8 cellular contexts compared by ENCODE assay signal in the genomic region with DNA sequence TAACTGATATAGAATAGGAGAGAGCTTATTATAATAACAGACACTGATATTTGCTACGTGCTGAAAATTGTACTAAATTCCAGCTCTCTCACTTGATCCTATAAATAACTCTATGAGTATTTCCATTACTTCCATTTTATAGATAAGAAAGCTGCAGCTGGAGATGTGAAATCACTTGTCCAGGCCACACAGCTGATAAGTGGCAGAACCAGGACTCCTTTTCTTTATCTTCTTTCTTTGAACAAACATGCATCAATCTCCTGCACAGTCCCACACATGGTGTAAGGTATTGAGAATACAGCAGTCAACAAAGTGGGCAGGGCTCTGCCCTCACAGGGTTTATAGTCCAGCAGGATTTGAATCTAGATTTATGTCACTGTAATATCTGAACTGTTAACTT.
"Had no signal": no experiment of that assay in that cellular context is flagged by ENCODE, and none has a peak within 500 bp of the region (broad histone marks: within the 10 kb centered on the region; RNA-seq: fewer than 3 reads in every experiment).

No MANE protein-coding gene starts in this region.

- H3K27ac ChIP-seq: HL-60 had no signal

- ATAC-seq: GM23338, HCT116, HepG2 had no signal

- H3K36me3 ChIP-seq: HAP-1 had no signal

- H3K9me3 ChIP-seq: HAP-1 had no signal

- H3K4me1 Mint-ChIP-seq: IgD-negative memory B cell had no signal

- H3K9me3 Mint-ChIP-seq: GM23338 had no signal

- H2AFZ ChIP-seq: GM23338 had no signal

- DNase-seq: HFFc6, KBM-7 had no signal

- H3K4me3 ChIP-seq: GM23338, HAP-1 had no signal

- H3K4me3 Mint-ChIP-seq: GM23338, HFFc6, IgD-negative memory B cell had no signal

- H3K27me3 Mint-ChIP-seq: IgD-negative memory B cell had no signal

- H3K27ac Mint-ChIP-seq: GM23338, HFFc6, IgD-negative memory B cell had no signal

- H3K36me3 Mint-ChIP-seq: IgD-negative memory B cell had no signal

- H3K4me2 ChIP-seq: GM23338 had no signal
